Comparison of ENCODE assay signal across 8 cellular contexts in the genomic region with DNA sequence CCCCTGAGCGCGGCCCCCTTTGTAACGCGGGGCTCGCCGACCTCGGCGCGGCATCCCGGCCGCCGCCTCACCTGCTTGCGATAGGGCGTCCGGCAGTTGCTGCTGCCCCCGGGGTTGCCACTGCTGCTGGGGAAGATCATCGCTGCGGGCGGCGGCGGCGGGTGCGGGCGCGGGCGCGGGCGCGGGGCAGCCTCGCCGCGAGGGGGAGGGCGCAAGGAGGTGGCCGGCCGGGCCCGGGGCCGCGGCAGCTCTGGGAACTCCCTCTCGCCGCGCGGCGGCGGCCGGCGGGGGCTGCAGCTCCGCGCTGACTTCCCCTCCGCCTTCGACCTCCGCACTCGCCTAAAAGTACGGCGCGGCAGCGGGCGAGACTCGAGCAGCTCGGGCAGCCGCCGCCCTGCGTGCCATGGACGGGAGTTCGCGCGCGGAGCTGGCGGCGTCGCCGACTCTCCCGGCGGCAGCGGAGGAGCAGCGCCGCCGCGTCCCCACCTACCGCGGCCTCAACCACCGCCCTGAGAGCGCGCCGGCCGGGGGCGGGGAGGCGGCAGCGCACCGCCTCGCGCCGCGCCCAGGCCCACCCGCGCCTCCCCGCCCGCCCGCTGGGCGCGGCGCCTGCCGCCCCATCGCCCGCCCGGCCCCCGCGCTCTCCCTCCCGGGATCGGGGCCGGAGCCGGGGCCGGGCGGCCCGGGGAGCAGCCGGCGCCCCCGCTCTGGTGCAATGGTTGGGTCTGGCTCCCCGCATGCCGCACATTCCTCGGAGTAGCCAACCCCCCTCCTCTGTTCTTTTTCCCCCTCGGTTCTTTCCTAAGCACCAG.
DNase-seq lines count a peak whose midpoint lies in the region; ATAC-seq and TF ChIP-seq lines count a peak whose summit lies in the region.

No MANE protein-coding gene starts in this region.

- H3K9ac ChIP-seq in ES-I3 (ENCODE audit: low read depth, low read length) (peak overlapping the region; percentile 85), KMS-11 (peak overlapping the region; percentile 61; the same call in 1 of the 2 replicates)

- H3K27ac ChIP-seq in KMS-11 (peak overlapping the region; percentile 51; the same call in 1 of the 2 replicates), layer of hippocampus (ENCODE audit: low read depth, low read length) (peak overlapping the region; percentile 71)

- no peaks in the 10 kb centered on the region for H3K27me3 ChIP-seq in KMS-11 (ENCODE audit: insufficient read depth, low read depth)
- no peaks in the 10 kb centered on the region for H3K27me3 ChIP-seq in layer of hippocampus (ENCODE audit: control insufficient read depth, insufficient read depth, low read length)

- no peaks in the 10 kb centered on the region for H3K9me3 ChIP-seq in ES-I3 (ENCODE audit: control insufficient read depth, insufficient read depth, low read length)

- peak overlapping the region; percentile 67 for H2AFZ ChIP-seq in KMS-11 (ENCODE audit: low read depth)

- TF ChIP-seq CTCF in KMS-11 (conservative IDR thresholded peaks at IDR 0.05; ENCODE audit: low read depth, low read length): no peak
- TF ChIP-seq CTCF in WI38 (IDR thresholded peaks at IDR 0.05; ENCODE audit: low read depth, low read length): no peak

- H3K4me2 ChIP-seq in KMS-11: peak overlapping the region; percentile 51; the same call in 1 of the 2 replicates

- peak; percentile 61 for ATAC-seq in GM21723 (IDR thresholded peaks at IDR 0.05; ENCODE audit: unreplicated experiment)

- peak overlapping the region; percentile 69 for H3K4me3 ChIP-seq in KMS-11 (IDR thresholded peaks at IDR 0.05; ENCODE audit: insufficient read depth, low read depth, low read length)
- peak overlapping the region; percentile 80 for H3K4me3 ChIP-seq in WI38 (ENCODE audit: low read depth, low read length)

- H3K4me1 ChIP-seq in ES-I3 (ENCODE audit: insufficient read depth, low read length) (peaks cover 13% of the 10 kb centered on the region), KMS-11 (ENCODE audit: low read depth, poor library complexity, severe bottlenecking) (peaks cover 17% of the 10 kb centered on the region)

- peak; percentile 63 for DNase-seq in central memory CD4-positive, alpha-beta T cell
- DNase-seq in stimulated activated CD4-positive, alpha-beta T cell treated with anti-CD3 and anti-CD28 coated beads, Interleukin-4, amount 100 ng/mL, for 1 hour: peak; percentile 61
- no peak for DNase-seq in NCI-H1048 (lab: John Stamatoyannopoulos, UW)

- H3K36me3 ChIP-seq in ES-I3 (ENCODE audit: insufficient read depth, low read length) (no peaks in the 10 kb centered on the region), KMS-11 (ENCODE audit: insufficient read depth) (no peaks in the 10 kb centered on the region)

- no peaks in the 10 kb centered on the region for H4K20me1 ChIP-seq in KMS-11 (ENCODE audit: insufficient read depth)

- no peaks in the 10 kb centered on the region for H3K79me2 ChIP-seq in KMS-11 (ENCODE audit: insufficient read depth, low read depth)
